11 cellular contexts compared by ENCODE assay signal in genomic region chr3:52281980-52282801, GRCh38. TPM values are rescaled to one million over a fixed set of nuclear protein-coding genes. Genes with fewer than 3 reads are reported as not detected.
DNase-seq lines count a peak whose midpoint lies in the region; ATAC-seq lines count a peak whose summit lies in the region.
"Had no signal": no experiment of that assay in that cellular context is flagged by ENCODE, and none has a peak within 500 bp of the region (broad histone marks: within the 10 kb centered on the region; RNA-seq: fewer than 3 reads in every experiment).

No MANE protein-coding gene starts in this region.

- no peak overlapping the region for H3K4ac ChIP-seq in neuronal stem cell (ENCODE audit: low read length)

- H2BK5ac ChIP-seq in neuronal stem cell (ENCODE audit: low read length), result no peak overlapping the region

- H2AFZ ChIP-seq in neuronal stem cell (ENCODE audit: low read length), result no peak overlapping the region

- H3K36me3 ChIP-seq in CD4-positive, CD25-positive, alpha-beta regulatory T cell (ENCODE audit: control insufficient read depth, insufficient read depth, low read length), result no peaks in the 10 kb centered on the region
- H3K36me3 ChIP-seq in KOPT-K1 (ENCODE audit: insufficient read depth, low read length), result no peaks in the 10 kb centered on the region
- no peaks in the 10 kb centered on the region for H3K36me3 ChIP-seq in mesodermal cell (ENCODE audit: control insufficient read depth, insufficient read depth, low read length)
- peaks cover 0 to 13% of the 10 kb centered on the region in 2 donors for H3K36me3 ChIP-seq in neuronal stem cell (replicated peaks in 1 of 2; ENCODE audit: control insufficient read depth in 2 of 2, insufficient read depth in 2 of 2, low read length in 2 of 2)

- no peaks in the 10 kb centered on the region for H3K9me3 Mint-ChIP-seq in CD4-positive, CD25-positive, alpha-beta regulatory T cell

- H3K14ac ChIP-seq in neuronal stem cell (ENCODE audit: low read length), result no peak overlapping the region

- peak; percentile 18 to 35 for ATAC-seq in CD4-positive, CD25-positive, alpha-beta regulatory T cell (ENCODE audit: low read depth in 2 of 2)
- ATAC-seq in HG02938 (IDR thresholded peaks at IDR 0.05; ENCODE audit: unreplicated experiment) (no peak), GM19467 (IDR thresholded peaks at IDR 0.05; ENCODE audit: unreplicated experiment) (no peak)

- no peak overlapping the region for H2BK120ac ChIP-seq in neuronal stem cell (ENCODE audit: low read depth, low read length)

- peaks cover 4% of the 10 kb centered on the region for H3K36me3 Mint-ChIP-seq in CD4-positive, CD25-positive, alpha-beta regulatory T cell

- no peak overlapping the region for H4K8ac ChIP-seq in neuronal stem cell (ENCODE audit: low read depth, low read length)

- H3K4me2 ChIP-seq in neuronal stem cell (ENCODE audit: insufficient read depth, low read length, poor library complexity, severe bottlenecking), result no peak overlapping the region

- H2BK15ac ChIP-seq in neuronal stem cell (ENCODE audit: low read length), result no peak overlapping the region

- H3K4me3 ChIP-seq in CD4-positive, CD25-positive, alpha-beta regulatory T cell (ENCODE audit: low read depth, low read length), result peak overlapping the region; percentile 56
- H3K4me3 ChIP-seq in mesodermal cell (ENCODE audit: extremely low read depth, insufficient read depth, low read length, poor library complexity, severe bottlenecking) (no peak overlapping the region), neuronal stem cell (ENCODE audit: low read length in 2 of 2) (no peak overlapping the region)

- no peaks in the 10 kb centered on the region for H3K27me3 Mint-ChIP-seq in CD4-positive, CD25-positive, alpha-beta regulatory T cell

- H3K9ac ChIP-seq in neuronal stem cell (ENCODE audit: low read depth, low read length, poor library complexity), result no peak overlapping the region

- DNase-seq in CD4-positive, CD25-positive, alpha-beta regulatory T cell, result peak in 2 of 3 donors; percentile 61 to 80
- DNase-seq in activated gamma-delta T cell treated with anti-CD3 and anti-CD28 coated beads, Interleukin-2, amount 50 U/mL, for 16 hours (ENCODE audit: low read depth), result peak; percentile 19
- DNase-seq in neuronal stem cell (ENCODE audit: low spot score) (no peak), foreskin melanocyte (no peak)
- DNase-seq: amniotic stem cell, nucleus accumbens, RPMI8226 had no signal

- 95 to 96% methylated on average over 7 to 8 of the region's 8 CpGs for WGBS in mesodermal cell (ENCODE audit: insufficient coverage in 2 of 2), 2 experiments
- no CpG with 5 or more reads among the region's 8 CpGs for WGBS in neuronal stem cell (ENCODE audit: extremely low coverage in 2 of 2, insufficient read length in 2 of 2, insufficient replicate concordance in 1 of 2), 2 donors

- peaks cover 5% of the 10 kb centered on the region for H3K79me1 ChIP-seq in neuronal stem cell (ENCODE audit: low read depth, low read length)

- no peaks in the 10 kb centered on the region for H3K27me3 ChIP-seq in CD4-positive, CD25-positive, alpha-beta regulatory T cell (ENCODE audit: control insufficient read depth, insufficient read depth, low read length)
- H3K27me3 ChIP-seq in neuronal stem cell (ENCODE audit: control insufficient read depth in 3 of 3, insufficient read depth in 3 of 3, low read depth in 1 of 3, low read length in 3 of 3), result no peaks in the 10 kb centered on the region

- no peak overlapping the region for H4K91ac ChIP-seq in neuronal stem cell (ENCODE audit: low read depth, low read length, poor library complexity)

- H3K4me1 ChIP-seq in CD4-positive, CD25-positive, alpha-beta regulatory T cell (ENCODE audit: control insufficient read depth, insufficient read depth, low read length, poor library complexity, severe bottlenecking), result peaks cover 48% of the 10 kb centered on the region
- peaks cover 12% of the 10 kb centered on the region for H3K4me1 ChIP-seq in mesodermal cell (ENCODE audit: control insufficient read depth, insufficient read depth, low read length, poor library complexity, severe bottlenecking)
- H3K4me1 ChIP-seq in neuronal stem cell (ENCODE audit: control insufficient read depth in 2 of 2, insufficient read depth in 1 of 2, low read depth in 1 of 2, low read length in 2 of 2), result peaks cover 8 to 29% of the 10 kb centered on the region in 2 donors

- no peaks in the 10 kb centered on the region for H3K9me3 ChIP-seq in CD4-positive, CD25-positive, alpha-beta regulatory T cell (ENCODE audit: control insufficient read depth in 2 of 2, low read length in 2 of 2)
- no peaks in the 10 kb centered on the region for H3K9me3 ChIP-seq in KOPT-K1 (ENCODE audit: insufficient read depth, low read length, poor library complexity, severe bottlenecking)
- no peaks in the 10 kb centered on the region for H3K9me3 ChIP-seq in mesodermal cell (ENCODE audit: control insufficient read depth, low read length)
- H3K9me3 ChIP-seq in neuronal stem cell (replicated peaks in 1 of 2; ENCODE audit: control insufficient read depth in 2 of 2, insufficient read depth in 1 of 2, low read depth in 1 of 2, low read length in 2 of 2), result no peaks in the 10 kb centered on the region

- no peak overlapping the region for H3K18ac ChIP-seq in neuronal stem cell (ENCODE audit: low read length)

- H3K23ac ChIP-seq in neuronal stem cell (ENCODE audit: low read depth, low read length, poor library complexity), result no peak overlapping the region

- no peak overlapping the region for H2AK5ac ChIP-seq in neuronal stem cell (ENCODE audit: low read depth, low read length)

- peak overlapping the region; percentile 70 for H3K27ac ChIP-seq in CD4-positive, CD25-positive, alpha-beta regulatory T cell (ENCODE audit: insufficient read depth, low read length, poor library complexity, severe bottlenecking)
- H3K27ac ChIP-seq in KOPT-K1 (ENCODE audit: low read depth, low read length, poor library complexity, severe bottlenecking), result peak overlapping the region; percentile 65
- peak overlapping the region; percentile 63 for H3K27ac ChIP-seq in mesodermal cell (ENCODE audit: low read depth, low read length, severe bottlenecking)
- H3K27ac ChIP-seq in neuronal stem cell (replicated peaks; ENCODE audit: low read length), result no peak overlapping the region

- H2BK12ac ChIP-seq in neuronal stem cell (ENCODE audit: low read length), result no peak overlapping the region

- peak overlapping the region; percentile 45 to 97 (median 76) for H3K4me3 Mint-ChIP-seq in CD4-positive, CD25-positive, alpha-beta regulatory T cell

- H3K4me1 Mint-ChIP-seq in CD4-positive, CD25-positive, alpha-beta regulatory T cell, result peaks cover 17 to 63% (median 33%) of the 10 kb centered on the region in 4 donors

- H3K27ac Mint-ChIP-seq in CD4-positive, CD25-positive, alpha-beta regulatory T cell, result peak overlapping the region; percentile 95 to 98 (median 97)

RNA-seq across cellular contexts. Expression of gene WDR82, which starts 3.7 kb away (rescaled TPM):
- total RNA-seq in CD4-positive, CD25-positive, alpha-beta regulatory T cell, result 116 TPM
- polyA plus RNA-seq in CD4-positive, CD25-positive, alpha-beta regulatory T cell, result 100 to 1,000 TPM in 2 of 4 donors, 10 to 100 TPM in 2; 85.9 to 111 (median 103) TPM
- polyA plus RNA-seq in mesodermal cell (2013, experiment 1 of 2), result 68.1 TPM
- polyA plus RNA-seq in mesodermal cell (2013, experiment 2 of 2), result 62.5 TPM
- 37.2 TPM for polyA plus RNA-seq in neuronal stem cell (2013, experiment 1 of 2)
- 38.6 TPM for polyA plus RNA-seq in neuronal stem cell (2013, experiment 2 of 2)

RNA-seq across cellular contexts. Expression of gene GLYCTK, which starts 5.4 kb away (rescaled TPM):
- total RNA-seq in CD4-positive, CD25-positive, alpha-beta regulatory T cell, result 41.8 TPM
- 10 to 100 TPM; 11.1 to 17.9 (median 13.1) TPM for polyA plus RNA-seq in CD4-positive, CD25-positive, alpha-beta regulatory T cell
- 8.2 TPM for polyA plus RNA-seq in mesodermal cell (2013, experiment 1 of 2)
- polyA plus RNA-seq in mesodermal cell (2013, experiment 2 of 2), result 6.3 TPM
- polyA plus RNA-seq in neuronal stem cell (2013, experiment 1 of 2), result 0.85 TPM
- polyA plus RNA-seq in neuronal stem cell (2013, experiment 2 of 2), result 1.1 TPM

RNA-seq across cellular contexts. Expression of gene DNAH1, which starts 33.9 kb away (rescaled TPM):
- total RNA-seq in CD4-positive, CD25-positive, alpha-beta regulatory T cell, result 59.8 TPM
- polyA plus RNA-seq in CD4-positive, CD25-positive, alpha-beta regulatory T cell, result 1 to 10 TPM in 1 of 4 donors, under 1 TPM in 3; 0.39 to 1.1 (median 0.58) TPM
- 1.9 TPM for polyA plus RNA-seq in mesodermal cell (2013, experiment 1 of 2)
- 1.6 TPM for polyA plus RNA-seq in mesodermal cell (2013, experiment 2 of 2)
- 1.3 TPM for polyA plus RNA-seq in neuronal stem cell (2013, experiment 1 of 2)
- 1.3 TPM for polyA plus RNA-seq in neuronal stem cell (2013, experiment 2 of 2)

RNA-seq across cellular contexts. Expression of gene PPM1M, which starts 36.6 kb away (rescaled TPM):
- total RNA-seq in CD4-positive, CD25-positive, alpha-beta regulatory T cell, result 80.7 TPM
- 100 to 1,000 TPM in 1 of 4 donors, 10 to 100 TPM in 3; 55.5 to 104 (median 74.9) TPM for polyA plus RNA-seq in CD4-positive, CD25-positive, alpha-beta regulatory T cell
- 8.4 TPM for polyA plus RNA-seq in mesodermal cell (2013, experiment 1 of 2)
- 7.7 TPM for polyA plus RNA-seq in mesodermal cell (2013, experiment 2 of 2)
- 3.5 TPM for polyA plus RNA-seq in neuronal stem cell (2013, experiment 1 of 2)
- 3.7 TPM for polyA plus RNA-seq in neuronal stem cell (2013, experiment 2 of 2)

RNA-seq across cellular contexts. Expression of gene TWF2, which starts 43.2 kb away (rescaled TPM):
- total RNA-seq in CD4-positive, CD25-positive, alpha-beta regulatory T cell, result 62.4 TPM
- 100 to 1,000 TPM; 116 to 142 (median 131) TPM for polyA plus RNA-seq in CD4-positive, CD25-positive, alpha-beta regulatory T cell
- 75.3 TPM for polyA plus RNA-seq in mesodermal cell (2013, experiment 1 of 2)
- polyA plus RNA-seq in mesodermal cell (2013, experiment 2 of 2), result 61.3 TPM
- polyA plus RNA-seq in neuronal stem cell (2013, experiment 1 of 2), result 21.7 TPM
- polyA plus RNA-seq in neuronal stem cell (2013, experiment 2 of 2), result 20.9 TPM

Comparison
In these comparisons a context has a peak if more than half of its experiments do, and no peak if none do; other contexts are left out.
1. ATAC-seq: peak in CD4-positive, CD25-positive, alpha-beta regulatory T cell (2 of 2); none in HG02938 (single experiment) and GM19467 (single experiment).
2. DNase-seq: peak in CD4-positive, CD25-positive, alpha-beta regulatory T cell (2 of 3) and activated gamma-delta T cell treated with anti-CD3 and anti-CD28 coated beads, Interleukin-2, amount 50 U/mL, for 16 hours (single experiment); none in neuronal stem cell (single experiment) and foreskin melanocyte (single experiment).